8 cellular contexts compared by ENCODE assay signal in genomic region chr20:24773751-24774201, GRCh38.
DNase-seq lines count a peak whose midpoint lies in the region; ATAC-seq, FAIRE-seq and TF ChIP-seq lines count a peak whose summit lies in the region.

No MANE protein-coding gene starts in this region.

- CTCF ChIA-PET in A549 (lab: Yijun Ruan, JAX) = interaction anchor here (1.0 to 1.2 kb wide), 2 partner anchors 18 to 65 kb away, joined by 6 to 7 read pairs; no protein-coding TSS in a partner anchor

- H3K27me3 Mint-ChIP-seq in T-helper 2 cell treated with Interferon-gamma antibody and Interleukin-4, amounts not matched to agents 5 μg/mL and 100 μg/mL, for 36 hours (ENCODE audit: low read depth) = peaks cover 11% of the 10 kb centered on the region

- no peak for TF ChIP-seq CTCF in A549 (IDR thresholded peaks at IDR 0.05)
- peak; percentile 15 for TF ChIP-seq CTCF in choroid plexus epithelial cell (conservative IDR thresholded peaks at IDR 0.05; ENCODE audit: low read depth, low read length)
- TF ChIP-seq CTCF in left ventricle myocardium inferior (IDR thresholded peaks at IDR 0.05; ENCODE audit: borderline replicate concordance) = no peak
- TF ChIP-seq CTCF in omental fat pad (IDR thresholded peaks at IDR 0.05) = no peak

- peak; percentile 98 for FAIRE-seq in A549 (lab: Jason Lieb, UNC)

- peaks cover 18% of the 10 kb centered on the region; the same call in 2 of the 3 replicates for H3K9me3 ChIP-seq in A549
- H3K9me3 ChIP-seq in left ventricle myocardium inferior (replicated peaks) = peaks cover 9% of the 10 kb centered on the region

- peaks cover 8% of the 10 kb centered on the region for H3K9me3 Mint-ChIP-seq in T-helper 2 cell treated with Interferon-gamma antibody and Interleukin-4, amounts not matched to agents 5 μg/mL and 100 μg/mL, for 36 hours

- intact Hi-C loops in left ventricle myocardium inferior (cut with micrococcal nuclease) = no loop called here

- H3K36me3 Mint-ChIP-seq in T-helper 2 cell treated with Interferon-gamma antibody and Interleukin-4, amounts not matched to agents 5 μg/mL and 100 μg/mL, for 36 hours (ENCODE audit: low read depth) = no peaks in the 10 kb centered on the region

- POLR2A ChIA-PET in A549 (lab: Yijun Ruan, JAX) = no interaction called here

- peak overlapping the region; percentile 63 for H3K4me2 ChIP-seq in A549

- H3K4me3 Mint-ChIP-seq in T-helper 2 cell treated with Interferon-gamma antibody and Interleukin-4, amounts not matched to agents 5 μg/mL and 100 μg/mL, for 36 hours = no peak overlapping the region

- 0% methylated on average over 3 of the region's 3 CpGs for WGBS in A549 (ENCODE audit: missing lambda C conversion rate)

- H3K27ac ChIP-seq in A549 = peak overlapping the region; percentile 67 to 79; a peak in 5 of 6 replicates
- H3K27ac ChIP-seq in left ventricle myocardium inferior (replicated peaks) = no peak overlapping the region

- H3K4me3 ChIP-seq in A549 (no peak overlapping the region), choroid plexus epithelial cell (ENCODE audit: low read depth, low read length) (no peak overlapping the region), left ventricle myocardium inferior (no peak overlapping the region)

- DNase-seq in A549 (ENCODE audit: low read depth in 1 of 2, low spot score in 1 of 2) (peak; percentile 69 to 73), choroid plexus epithelial cell (ENCODE audit: low read depth) (peak; percentile 90), NCI-H1092 treated with DMSO at 0.1 percent for 48 hours (lab: John Stamatoyannopoulos, UW) (no peak), left ventricle myocardium inferior (no peak), omental fat pad (ENCODE audit: low spot score) (no peak)
- no peak for DNase-seq in T-helper 2 cell treated with Interferon-gamma antibody and Interleukin-4, amounts not matched to agents 5 μg/mL and 100 μg/mL, for 36 hours (ENCODE audit: low spot score)

- peaks cover 54% of the 10 kb centered on the region for H3K27me3 ChIP-seq in left ventricle myocardium inferior (ENCODE audit: low read depth)

- peaks cover 24% of the 10 kb centered on the region for H3K4me1 ChIP-seq in A549
- no peaks in the 10 kb centered on the region for H3K4me1 ChIP-seq in left ventricle myocardium inferior

- TF ChIP-seq EP300 in A549 (IDR thresholded peaks at IDR 0.05) = peak; percentile 20 to 49; a peak in 1 of 5 replicates

- ATAC-seq in A549 (peak; percentile 66 to 87), GM18873 (IDR thresholded peaks at IDR 0.05; ENCODE audit: low FRiP score, unreplicated experiment) (peak; percentile 60), HG03520 (IDR thresholded peaks at IDR 0.05; ENCODE audit: unreplicated experiment) (peak; percentile 47), omental fat pad (ENCODE audit: low FRiP score) (no peak)

- TF ChIP-seq RAD21 in A549 (conservative IDR thresholded peaks at IDR 0.05 in 1 of 2, IDR thresholded peaks at IDR 0.05 in 1 of 2) = peak in 1 of 2 experiments; percentile 25; a peak in 2 of 5 replicates

- H3K27ac Mint-ChIP-seq in T-helper 2 cell treated with Interferon-gamma antibody and Interleukin-4, amounts not matched to agents 5 μg/mL and 100 μg/mL, for 36 hours = no peak overlapping the region

- TF ChIP-seq POLR2A in A549 (IDR thresholded peaks at IDR 0.05; ENCODE audit: low read length) = no peak

- H3K36me3 ChIP-seq in left ventricle myocardium inferior = no peaks in the 10 kb centered on the region

- no peaks in the 10 kb centered on the region for H3K4me1 Mint-ChIP-seq in T-helper 2 cell treated with Interferon-gamma antibody and Interleukin-4, amounts not matched to agents 5 μg/mL and 100 μg/mL, for 36 hours (ENCODE audit: low read depth)

TF ChIP-seq in A549, 52 proteins besides CTCF, POLR2A, EP300 and RAD21:
- TF ChIP-seq MAFK (IDR thresholded peaks at IDR 0.05; ENCODE audit: partially characterized antibody) = peak; percentile 86
- no peak for TF ChIP-seq TP53 (CRISPR knock-in tag; IDR thresholded peaks at IDR 0.05)
- no peak for TF ChIP-seq EHMT2 (IDR thresholded peaks at IDR 0.05; ENCODE audit: low read depth)
- no peak for TF ChIP-seq KDM5A (IDR thresholded peaks at IDR 0.05)
- peak; percentile 97 for TF ChIP-seq FOSL2 (IDR thresholded peaks at IDR 0.05)
- TF ChIP-seq FOSL2 (CRISPR knock-in tag; IDR thresholded peaks at IDR 0.05) = peak; percentile 95
- no peak for TF ChIP-seq RCOR1 (IDR thresholded peaks at IDR 0.05; ENCODE audit: low read depth, low read length)
- TF ChIP-seq ZFP36 (IDR thresholded peaks at IDR 0.05; ENCODE audit: borderline replicate concordance, partially characterized antibody) = no peak
- TF ChIP-seq JUNB (IDR thresholded peaks at IDR 0.05) = peak; percentile 92
- peak; percentile 52 for TF ChIP-seq MAX (IDR thresholded peaks at IDR 0.05)
- TF ChIP-seq PBX3 (IDR thresholded peaks at IDR 0.05) = 0 out of 2 replicates have a peak, but pooled peaks have one; percentile 9
- peak in 1 of 2 experiments; percentile 46; a peak in 1 of 4 replicates for TF ChIP-seq CEBPB (IDR thresholded peaks at IDR 0.05)
- TF ChIP-seq ELK1 (IDR thresholded peaks at IDR 0.05; ENCODE audit: low read depth, low read length) = no peak
- no peak for TF ChIP-seq ZC3H11A (IDR thresholded peaks at IDR 0.05)
- no peak for TF ChIP-seq NPAS2 (CRISPR knock-in tag; IDR thresholded peaks at IDR 0.05; ENCODE audit: borderline replicate concordance)
- no peak for TF ChIP-seq E2F6 (IDR thresholded peaks at IDR 0.05; ENCODE audit: borderline replicate concordance, low read depth)
- TF ChIP-seq GATA3 (IDR thresholded peaks at IDR 0.05; ENCODE audit: borderline replicate concordance) = peak; percentile 66; the same call in 1 of the 2 replicates
- TF ChIP-seq JUN (IDR thresholded peaks at IDR 0.05) = no peak
- no peak for TF ChIP-seq CBX2 (IDR thresholded peaks at IDR 0.05; ENCODE audit: borderline replicate concordance, low read depth)
- TF ChIP-seq KDM1A (IDR thresholded peaks at IDR 0.05; ENCODE audit: low read depth) = no peak
- TF ChIP-seq HMGXB4 (CRISPR knock-in tag; IDR thresholded peaks at IDR 0.05; ENCODE audit: borderline replicate concordance) = no peak
- no peak for TF ChIP-seq NR3C1 (IDR thresholded peaks at IDR 0.05)
- no peak for TF ChIP-seq EHF (CRISPR knock-in tag; IDR thresholded peaks at IDR 0.05)
- no peak for TF ChIP-seq ZSCAN20 (CRISPR knock-in tag; IDR thresholded peaks at IDR 0.05)
- no peak for TF ChIP-seq RNF2 (IDR thresholded peaks at IDR 0.05; ENCODE audit: borderline replicate concordance, low read depth)
- TF ChIP-seq CHD4 (IDR thresholded peaks at IDR 0.05; ENCODE audit: borderline replicate concordance) = no peak
- no peak for TF ChIP-seq RARB (CRISPR knock-in tag; IDR thresholded peaks at IDR 0.05)
TF ChIP-seq in A549: peak in this region for 7.

Comparison
In these comparisons a context has a peak if more than half of its experiments do, and no peak if none do; other contexts are left out.
1. DNase-seq: peak in A549 (2 of 2) and choroid plexus epithelial cell (single experiment); none in T-helper 2 cell treated with Interferon-gamma antibody and Interleukin-4, amounts not matched to agents 5 μg/mL and 100 μg/mL, for 36 hours (single experiment), NCI-H1092 treated with DMSO at 0.1 percent for 48 hours (single experiment), left ventricle myocardium inferior (single experiment) and omental fat pad (single experiment).